ENCODE assay signal across 8 cellular contexts in the genomic region with DNA sequence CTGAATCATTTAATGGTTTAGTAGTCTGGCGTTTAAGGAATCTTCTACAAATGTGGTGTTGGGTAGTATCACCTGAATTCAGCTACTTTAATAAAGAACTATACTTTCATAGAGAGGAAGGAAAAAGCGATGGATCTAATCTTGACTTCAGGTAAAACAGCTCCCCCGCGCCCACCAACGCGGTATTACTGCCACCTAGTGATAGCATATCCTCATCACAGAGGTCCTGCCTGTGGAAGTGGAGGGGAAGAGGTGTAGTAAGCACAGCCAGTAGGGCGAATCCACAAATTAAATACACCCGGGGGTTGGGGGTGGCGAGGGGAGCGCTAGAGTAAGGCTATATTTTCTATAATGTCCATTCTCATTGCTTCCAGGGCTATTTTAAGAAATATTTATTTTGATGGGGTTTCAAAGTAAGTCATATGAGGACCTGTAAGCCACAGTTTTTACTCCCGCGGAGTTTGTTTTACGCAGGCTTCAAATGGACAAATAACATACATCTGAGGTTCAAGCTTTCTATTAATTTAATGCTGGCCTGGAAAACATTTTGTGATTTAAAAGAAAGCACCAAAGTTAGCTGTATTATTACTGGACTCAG. TPM values are rescaled to one million over a fixed set of nuclear protein-coding genes. Genes with fewer than 3 reads are reported as not detected.
DNase-seq lines count a peak whose midpoint lies in the region; ATAC-seq and TF ChIP-seq lines count a peak whose summit lies in the region.

No MANE protein-coding gene starts in this region.

- POLR2A ChIA-PET in CD8-positive, alpha-beta memory T cell (lab: Charles Lee) = interaction anchor here (0.6 to 0.8 kb wide), 2 partner anchors 245 to 248 kb away, joined by 3 read pairs; a partner anchor contains a TSS

- no peaks in the 10 kb centered on the region for H3K9me3 ChIP-seq in CD8-positive, alpha-beta memory T cell (ENCODE audit: low read length)
- H3K9me3 ChIP-seq in psoas muscle = no peaks in the 10 kb centered on the region

- ATAC-seq in GM19351 (IDR thresholded peaks at IDR 0.05; ENCODE audit: unreplicated experiment) (peak; percentile 91), HG03342 (IDR thresholded peaks at IDR 0.05; ENCODE audit: unreplicated experiment) (peak; percentile 93), psoas muscle (peak; percentile 88 to 96 (median 92))

- no peaks in the 10 kb centered on the region for H3K36me3 ChIP-seq in CD8-positive, alpha-beta memory T cell (ENCODE audit: insufficient read depth, low read length)
- H3K36me3 ChIP-seq in psoas muscle (ENCODE audit: insufficient read depth in 1 of 2, low read depth in 1 of 2) = no peaks in the 10 kb centered on the region

- no peaks in the 10 kb centered on the region for H3K27me3 ChIP-seq in CD8-positive, alpha-beta memory T cell (ENCODE audit: insufficient read depth, low read length, poor library complexity, severe bottlenecking)
- no peaks in the 10 kb centered on the region for H3K27me3 ChIP-seq in psoas muscle (ENCODE audit: insufficient read depth in 3 of 3, low read length in 2 of 3)

- H3K4me3 ChIP-seq in CD8-positive, alpha-beta memory T cell (ENCODE audit: low read length) = no peak overlapping the region
- H3K4me3 ChIP-seq in fibroblast of the aortic adventitia (ENCODE audit: low read depth, low read length) (no peak overlapping the region), psoas muscle (no peak overlapping the region)

- CTCF ChIA-PET in CD8-positive, alpha-beta memory T cell (lab: Charles Lee) = interaction anchor here (0.7 to 2.3 kb wide), 21 partner anchors 9 to 292 kb away, joined by 3 to 22 read pairs (median 4); a partner anchor contains a TSS

- H3K4me1 Mint-ChIP-seq in CD8-positive, alpha-beta memory T cell = peaks cover 0 to 5% (median 3%) of the 10 kb centered on the region in 3 donors

- H3K4me3 Mint-ChIP-seq in CD8-positive, alpha-beta memory T cell = no peak overlapping the region

- H3K36me3 Mint-ChIP-seq in CD8-positive, alpha-beta memory T cell = no peaks in the 10 kb centered on the region

- WGBS in psoas muscle, 3 donors = 32 to 36% (median 33%) methylated on average over 13 of the region's 13 CpGs

- DNase-seq in CD8-positive, alpha-beta memory T cell = peak; percentile 46 to 78 (median 54)
- DNase-seq in OCI-M1 (lab: John Stamatoyannopoulos, UW) = peak; percentile 79
- DNase-seq in activated T-cell treated with anti-CD3 and anti-CD28 coated beads for 48 hours (ENCODE audit: low read depth) = peak; percentile 63
- peak; percentile 51 for DNase-seq in fibroblast of the aortic adventitia (ENCODE audit: low read depth)
- peak; percentile 47 to 71 for DNase-seq in psoas muscle
- no peak for DNase-seq in NCI-H187 treated with DMSO at 0.1 percent for 48 hours (lab: John Stamatoyannopoulos, UW)

- H3K4me1 ChIP-seq in CD8-positive, alpha-beta memory T cell (ENCODE audit: insufficient read depth, low read length) = no peaks in the 10 kb centered on the region
- peaks cover 31% of the 10 kb centered on the region for H3K4me1 ChIP-seq in psoas muscle

- no peak overlapping the region for H3K27ac Mint-ChIP-seq in CD8-positive, alpha-beta memory T cell

- H3K27me3 Mint-ChIP-seq in CD8-positive, alpha-beta memory T cell = peaks cover 11 to 37% of the 10 kb centered on the region in 2 donors

- H3K9me3 Mint-ChIP-seq in CD8-positive, alpha-beta memory T cell = no peaks in the 10 kb centered on the region

- TF ChIP-seq CTCF in fibroblast of the aortic adventitia (IDR thresholded peaks at IDR 0.05; ENCODE audit: insufficient read depth, low read length) = peak; percentile 67
- TF ChIP-seq CTCF in psoas muscle (IDR thresholded peaks at IDR 0.05) = peak; percentile 84

- H3K27ac ChIP-seq in CD8-positive, alpha-beta memory T cell (ENCODE audit: low read depth, low read length) = no peak overlapping the region
- peak overlapping the region; percentile 69 for H3K27ac ChIP-seq in psoas muscle

- intact Hi-C loops in psoas muscle (cut with DNase I) = loop anchor here (1.0 to 5.0 kb wide), 3 partner anchors 86 to 248 kb away; no protein-coding TSS in a partner anchor

RNA-seq across cellular contexts. Expression of a gene that starts 8.3 kb away (rescaled TPM):
- 10 to 100 TPM; 18.8 to 20.9 TPM for total RNA-seq in CD8-positive, alpha-beta memory T cell
- 10.3 TPM for polyA plus RNA-seq in CD8-positive, alpha-beta memory T cell
- total RNA-seq in fibroblast of the aortic adventitia (ENCODE audit: low replicate concordance) (not detected in 2 replicates), psoas muscle (1 to 10 TPM in 2 of 4 donors, under 1 TPM in 2; 0.46 to 1.3 (median 0.76) TPM)
- polyA plus RNA-seq in psoas muscle = under 1 TPM; 0.06 to 0.53 (median 0.18) TPM

Comparison
In these comparisons a context has a peak if more than half of its experiments do, and no peak if none do; other contexts are left out.
1. RNA of a gene that starts 8.3 kb away (total RNA-seq): 18.8 to 20.9 TPM in CD8-positive, alpha-beta memory T cell; 0.46 to 1.3 TPM in psoas muscle and not detected in fibroblast of the aortic adventitia; every median in the first group is over 4 times any median in the second.
2. Peak in every context shown above with its lines, with median percentiles within 50 percentile points of each other: ATAC-seq.